Comparison of ENCODE assay signal across 30 cellular contexts in genomic region chr4:125529071-125529470, GRCh38.
"Had no signal": no experiment of that assay in that cellular context is flagged by ENCODE, and none has a peak within 500 bp of the region (broad histone marks: within the 10 kb centered on the region; RNA-seq: fewer than 3 reads in every experiment).

No MANE protein-coding gene starts in this region.

- H3K4me1 ChIP-seq: esophagus squamous epithelium, gastrocnemius medialis, right lobe of liver, uterus had no signal

- H3K27ac Mint-ChIP-seq: activated B cell treated with CpG ODN at 0.5 μM for 24 hours; activated CD8-positive, alpha-beta T cell treated with anti-CD3 and anti-CD28 coated beads for 36 hours; activated T-helper 17 cell treated with anti-CD3 and anti-CD28 coated beads, Interleukin-2, amount 50 U/mL, for 72 hours; dendritic cell treated with granulocyte-macrophage colony-stimulating factor and Interleukin-4, amounts not matched to agents 40 ng/mL and 50 ng/mL, for 4 days; natural killer cell treated with Interleukin-12 subunit alpha and Interleukin-12 subunit beta and Interleukin-15 and Interleukin-18, amount 100 ng/mL, for 72 hours; stimulated activated memory B cell treated with anti-CD40 and anti-IgM and Interleukin-4, amounts not matched to agents 10 μg/mL and 1 μg/mL and 100 μg/mL, for 72 hours; stimulated activated naive CD8-positive, alpha-beta T cell treated with anti-CD3 and anti-CD28 coated beads, Interleukin-15, amount 100 ng/mL, for 72 hours; type B pancreatic cell had no signal

- ATAC-seq: activated CD8-positive, alpha-beta T cell treated with anti-CD3 and anti-CD28 coated beads for 36 hours; activated T-cell treated with anti-CD3 and anti-CD28 coated beads, Interleukin-2, amount 50 U/mL, for 4 hours; activated T-helper 17 cell treated with anti-CD3 and anti-CD28 coated beads, Interleukin-2, amount 50 U/mL, for 72 hours; gastrocnemius medialis; left cardiac atrium; left ventricle myocardium superior; mucosa of descending colon; natural killer cell treated with Interleukin-12 subunit alpha and Interleukin-12 subunit beta and Interleukin-15 and Interleukin-18, amount 100 ng/mL, for 72 hours; right lobe of liver; stimulated activated memory B cell treated with anti-CD40 and anti-IgM and Interleukin-4, amounts not matched to agents 10 μg/mL and 1 μg/mL and 100 μg/mL, for 72 hours; stimulated activated naive CD8-positive, alpha-beta T cell treated with anti-CD3 and anti-CD28 coated beads, Interleukin-15, amount 100 ng/mL, for 72 hours had no signal

- H3K9me3 ChIP-seq: esophagus squamous epithelium, gastrocnemius medialis, mucosa of descending colon, right lobe of liver, uterus had no signal

- H3K27ac ChIP-seq: brain microvascular endothelial cell, epithelial cell of prostate, esophagus squamous epithelium, gastrocnemius medialis, hepatocyte, right lobe of liver, uterus had no signal

- DNase-seq: activated B cell treated with CpG ODN at 0.5 μM for 24 hours; activated CD4-positive, alpha-beta T cell treated with anti-CD3 and anti-CD28 coated beads, Interleukin-2, amount 50 U/mL, for 1 hour; activated CD8-positive, alpha-beta T cell treated with anti-CD3 and anti-CD28 coated beads for 36 hours; activated gamma-delta T cell treated with Interleukin-2 at 50 U/mL for 16 hours; activated naive CD4-positive, alpha-beta T cell treated with anti-CD3 and anti-CD28 coated beads, Interleukin-2, amount 50 U/mL, for 16 hours; activated T-cell treated with anti-CD3 and anti-CD28 coated beads, Interleukin-2, amount 50 U/mL, for 4 hours; amniotic stem cell; brain microvascular endothelial cell; caudate nucleus; effector CD4-positive, alpha-beta T cell; esophagus squamous epithelium; gastrocnemius medialis; islet precursor cell; left cardiac atrium; left ventricle myocardium superior; mucosa of descending colon; right lobe of liver; stimulated activated CD4-positive, alpha-beta T cell treated with anti-CD3 and anti-CD28 coated beads, Interleukin-12 subunit alpha, Interleukin-12 subunit beta, amount 100 ng/mL, for 4 hours; stimulated activated CD4-positive, alpha-beta T cell treated with anti-CD3 and anti-CD28 coated beads, Interleukin-4, amount 100 ng/mL, for 24 hours; stimulated activated CD8-positive, alpha-beta memory T cell treated with anti-CD3 and anti-CD28 coated beads, Interleukin-4, amount 100 ng/mL, for 48 hours; stimulated activated naive CD8-positive, alpha-beta T cell treated with anti-CD3 and anti-CD28 coated beads, Interleukin-15, amount 100 ng/mL, for 72 hours; substantia nigra; uterus had no signal

- H3K36me3 ChIP-seq: brain microvascular endothelial cell, esophagus squamous epithelium, gastrocnemius medialis, right lobe of liver, uterus had no signal

- H3K36me3 Mint-ChIP-seq: natural killer cell treated with Interleukin-12 subunit alpha and Interleukin-12 subunit beta and Interleukin-15 and Interleukin-18, amount 100 ng/mL, for 72 hours; stimulated activated memory B cell treated with anti-CD40 and anti-IgM and Interleukin-4, amounts not matched to agents 10 μg/mL and 1 μg/mL and 100 μg/mL, for 72 hours; type B pancreatic cell had no signal

- H3K27me3 ChIP-seq: brain microvascular endothelial cell, esophagus squamous epithelium, gastrocnemius medialis, hepatocyte, right lobe of liver, uterus had no signal

- H3K4me1 Mint-ChIP-seq: activated B cell treated with CpG ODN at 0.5 μM for 24 hours; activated T-helper 17 cell treated with anti-CD3 and anti-CD28 coated beads, Interleukin-2, amount 50 U/mL, for 72 hours; stimulated activated memory B cell treated with anti-CD40 and anti-IgM and Interleukin-4, amounts not matched to agents 10 μg/mL and 1 μg/mL and 100 μg/mL, for 72 hours; stimulated activated naive CD8-positive, alpha-beta T cell treated with anti-CD3 and anti-CD28 coated beads, Interleukin-15, amount 100 ng/mL, for 72 hours had no signal

- H2AFZ ChIP-seq: hepatocyte had no signal

- H3K27me3 Mint-ChIP-seq: activated B cell treated with CpG ODN at 0.5 μM for 24 hours; activated CD8-positive, alpha-beta T cell treated with anti-CD3 and anti-CD28 coated beads for 36 hours; activated T-helper 17 cell treated with anti-CD3 and anti-CD28 coated beads, Interleukin-2, amount 50 U/mL, for 72 hours; dendritic cell treated with granulocyte-macrophage colony-stimulating factor and Interleukin-4, amounts not matched to agents 40 ng/mL and 50 ng/mL, for 4 days; stimulated activated memory B cell treated with anti-CD40 and anti-IgM and Interleukin-4, amounts not matched to agents 10 μg/mL and 1 μg/mL and 100 μg/mL, for 72 hours; stimulated activated naive CD8-positive, alpha-beta T cell treated with anti-CD3 and anti-CD28 coated beads, Interleukin-15, amount 100 ng/mL, for 72 hours; type B pancreatic cell had no signal

- H3K4me3 Mint-ChIP-seq: activated B cell treated with CpG ODN at 0.5 μM for 24 hours; activated CD8-positive, alpha-beta T cell treated with anti-CD3 and anti-CD28 coated beads for 36 hours; activated T-cell treated with anti-CD3 and anti-CD28 coated beads, Interleukin-2, amount 50 U/mL, for 4 hours; activated T-helper 17 cell treated with anti-CD3 and anti-CD28 coated beads, Interleukin-2, amount 50 U/mL, for 72 hours; dendritic cell treated with granulocyte-macrophage colony-stimulating factor and Interleukin-4, amounts not matched to agents 40 ng/mL and 50 ng/mL, for 4 days; natural killer cell treated with Interleukin-12 subunit alpha and Interleukin-12 subunit beta and Interleukin-15 and Interleukin-18, amount 100 ng/mL, for 72 hours; stimulated activated memory B cell treated with anti-CD40 and anti-IgM and Interleukin-4, amounts not matched to agents 10 μg/mL and 1 μg/mL and 100 μg/mL, for 72 hours; stimulated activated naive CD8-positive, alpha-beta T cell treated with anti-CD3 and anti-CD28 coated beads, Interleukin-15, amount 100 ng/mL, for 72 hours; type B pancreatic cell had no signal

- H3K9me3 Mint-ChIP-seq: natural killer cell treated with Interleukin-12 subunit alpha and Interleukin-12 subunit beta and Interleukin-15 and Interleukin-18, amount 100 ng/mL, for 72 hours had no signal

- H3K4me2 ChIP-seq: hepatocyte had no signal

- H3K79me2 ChIP-seq: hepatocyte had no signal

- H3K4me3 ChIP-seq: esophagus squamous epithelium, gastrocnemius medialis, hepatocyte, mucosa of descending colon, right lobe of liver, uterus had no signal
